ENCODE assay signal across 8 cellular contexts in genomic region chr4:6269400-6269650, GRCh38. TPM values are rescaled to one million over a fixed set of nuclear protein-coding genes. Genes with fewer than 3 reads are reported as not detected.
DNase-seq lines count a peak whose midpoint lies in the region; ATAC-seq and TF ChIP-seq lines count a peak whose summit lies in the region.

No MANE protein-coding gene starts in this region.

- H3K27me3 Mint-ChIP-seq in IgD-negative memory B cell (peaks cover 8% of the 10 kb centered on the region), osteocyte (ENCODE audit: unreplicated experiment) (peaks cover 25% of the 10 kb centered on the region)

- peaks cover 36 to 38% of the 10 kb centered on the region in 2 donors for H3K4me1 ChIP-seq in duodenal mucosa (ENCODE audit: control insufficient read depth in 1 of 2, insufficient read depth in 2 of 2, low read length in 2 of 2)

- ATAC-seq in GM19035 (IDR thresholded peaks at IDR 0.05; ENCODE audit: unreplicated experiment): no peak
- no peak for ATAC-seq in GM21529 (IDR thresholded peaks at IDR 0.05; ENCODE audit: unreplicated experiment)

- no peaks in the 10 kb centered on the region for H3K9me3 ChIP-seq in duodenal mucosa (ENCODE audit: control insufficient read depth in 1 of 2, low read length in 2 of 2)

- TF ChIP-seq CTCF in osteocyte (IDR thresholded peaks at IDR 0.05): no peak

- peak overlapping the region; percentile 84 to 95 (median 91) for H3K4me3 Mint-ChIP-seq in IgD-negative memory B cell
- peak overlapping the region; percentile 71 for H3K4me3 Mint-ChIP-seq in osteocyte (ENCODE audit: unreplicated experiment)

- H3K27ac Mint-ChIP-seq in IgD-negative memory B cell (peak overlapping the region in 2 of 3 donors; percentile 31 to 41), osteocyte (ENCODE audit: unreplicated experiment) (no peak overlapping the region)

- no peak overlapping the region for H3K27ac ChIP-seq in duodenal mucosa (ENCODE audit: low read depth, low read length)

- H3K9me3 Mint-ChIP-seq in IgD-negative memory B cell: no peaks in the 10 kb centered on the region
- H3K9me3 Mint-ChIP-seq in osteocyte (ENCODE audit: unreplicated experiment): no peaks in the 10 kb centered on the region

- H3K36me3 ChIP-seq in duodenal mucosa (ENCODE audit: control insufficient read depth in 1 of 2, insufficient read depth in 2 of 2, low read length in 2 of 2): no peaks in the 10 kb centered on the region

- H3K4me3 ChIP-seq in GM08714 (ENCODE audit: low read length): peak overlapping the region; percentile 22; the same call in 1 of the 2 replicates
- peak overlapping the region; percentile 63 for H3K4me3 ChIP-seq in duodenal mucosa (ENCODE audit: low read depth in 1 of 2, low read length in 2 of 2)

- H3K36me3 Mint-ChIP-seq in IgD-negative memory B cell (no peaks in the 10 kb centered on the region), osteocyte (ENCODE audit: unreplicated experiment) (no peaks in the 10 kb centered on the region)

- H3K27me3 ChIP-seq in duodenal mucosa (ENCODE audit: control insufficient read depth in 1 of 2, insufficient read depth in 2 of 2, low read length in 2 of 2): no peaks in the 10 kb centered on the region

- peak overlapping the region; percentile 13 to 52 for H3K9ac ChIP-seq in duodenal mucosa (ENCODE audit: low read depth in 1 of 2, low read length in 2 of 2)

- H3K4me1 Mint-ChIP-seq in IgD-negative memory B cell (peaks cover 13 to 21% (median 14%) of the 10 kb centered on the region in 3 donors), osteocyte (ENCODE audit: unreplicated experiment) (peaks cover 44% of the 10 kb centered on the region)

- DNase-seq in osteocyte (ENCODE audit: extremely low spot score, unreplicated experiment): no peak
- DNase-seq in GDM1 (lab: John Stamatoyannopoulos, UW): no peak
- no peak for DNase-seq in T1000 (lab: John Stamatoyannopoulos, UW)

RNA-seq across cellular contexts. Expression of gene WFS1, which starts 0.3 kb away (rescaled TPM):
- 6.4 TPM for polyA plus RNA-seq in IgD-negative memory B cell
- total RNA-seq in osteocyte: 29.2 and 33.7 TPM in 2 replicates
